ENCODE assay signal across 1 cellular context in the genomic region with DNA sequence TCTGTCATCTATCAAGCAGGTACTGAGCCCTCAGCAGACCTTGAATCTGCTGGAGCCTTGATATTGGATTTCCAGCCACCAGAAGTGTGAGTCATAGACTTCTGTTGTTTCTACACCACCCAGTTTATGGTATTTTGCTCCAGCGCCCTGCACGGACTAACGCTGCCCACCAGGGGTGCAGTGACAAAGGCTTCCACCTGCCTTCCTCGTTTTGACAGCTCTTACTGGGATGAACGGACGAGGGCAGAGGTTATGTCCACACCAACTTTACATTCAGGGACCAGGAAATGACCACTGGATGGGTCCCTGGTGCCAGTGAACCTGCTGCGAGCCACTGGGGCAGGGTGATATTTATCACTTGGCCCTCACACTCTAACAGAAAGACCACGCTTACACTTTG.
TF ChIP-seq lines count a peak whose summit lies in the region.

No MANE protein-coding gene starts in this region.

TF ChIP-seq in HepG2, 621 proteins besides CTCF, POLR2A, EP300 and RAD21 (continued from another document and continues in another):
- TF ChIP-seq, protein P1, sequence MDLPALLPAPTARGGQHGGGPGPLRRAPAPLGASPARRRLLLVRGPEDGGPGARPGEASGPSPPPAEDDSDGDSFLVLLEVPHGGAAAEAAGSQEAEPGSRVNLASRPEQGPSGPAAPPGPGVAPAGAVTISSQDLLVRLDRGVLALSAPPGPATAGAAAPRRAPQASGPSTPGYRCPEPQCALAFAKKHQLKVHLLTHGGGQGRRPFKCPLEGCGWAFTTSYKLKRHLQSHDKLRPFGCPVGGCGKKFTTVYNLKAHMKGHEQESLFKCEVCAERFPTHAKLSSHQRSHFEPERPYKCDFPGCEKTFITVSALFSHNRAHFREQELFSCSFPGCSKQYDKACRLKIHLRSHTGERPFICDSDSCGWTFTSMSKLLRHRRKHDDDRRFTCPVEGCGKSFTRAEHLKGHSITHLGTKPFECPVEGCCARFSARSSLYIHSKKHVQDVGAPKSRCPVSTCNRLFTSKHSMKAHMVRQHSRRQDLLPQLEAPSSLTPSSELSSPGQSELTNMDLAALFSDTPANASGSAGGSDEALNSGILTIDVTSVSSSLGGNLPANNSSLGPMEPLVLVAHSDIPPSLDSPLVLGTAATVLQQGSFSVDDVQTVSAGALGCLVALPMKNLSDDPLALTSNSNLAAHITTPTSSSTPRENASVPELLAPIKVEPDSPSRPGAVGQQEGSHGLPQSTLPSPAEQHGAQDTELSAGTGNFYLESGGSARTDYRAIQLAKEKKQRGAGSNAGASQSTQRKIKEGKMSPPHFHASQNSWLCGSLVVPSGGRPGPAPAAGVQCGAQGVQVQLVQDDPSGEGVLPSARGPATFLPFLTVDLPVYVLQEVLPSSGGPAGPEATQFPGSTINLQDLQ (CRISPR knock-in tag; IDR thresholded peaks at IDR 0.05), result no peak
- TF ChIP-seq, protein P2, sequence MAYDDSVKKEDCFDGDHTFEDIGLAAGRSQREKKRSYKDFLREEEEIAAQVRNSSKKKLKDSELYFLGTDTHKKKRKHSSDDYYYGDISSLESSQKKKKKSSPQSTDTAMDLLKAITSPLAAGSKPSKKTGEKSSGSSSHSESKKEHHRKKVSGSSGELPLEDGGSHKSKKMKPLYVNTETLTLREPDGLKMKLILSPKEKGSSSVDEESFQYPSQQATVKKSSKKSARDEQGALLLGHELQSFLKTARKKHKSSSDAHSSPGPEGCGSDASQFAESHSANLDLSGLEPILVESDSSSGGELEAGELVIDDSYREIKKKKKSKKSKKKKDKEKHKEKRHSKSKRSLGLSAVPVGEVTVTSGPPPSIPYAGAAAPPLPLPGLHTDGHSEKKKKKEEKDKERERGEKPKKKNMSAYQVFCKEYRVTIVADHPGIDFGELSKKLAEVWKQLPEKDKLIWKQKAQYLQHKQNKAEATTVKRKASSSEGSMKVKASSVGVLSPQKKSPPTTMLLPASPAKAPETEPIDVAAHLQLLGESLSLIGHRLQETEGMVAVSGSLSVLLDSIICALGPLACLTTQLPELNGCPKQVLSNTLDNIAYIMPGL (CRISPR knock-in tag; IDR thresholded peaks at IDR 0.05; ENCODE audit: borderline replicate concordance in 1 of 2, low read depth in 1 of 2), result peak; percentile 71 to 85; a peak in 3 of 4 replicates
- TF ChIP-seq ZNF749 (CRISPR knock-in tag; IDR thresholded peaks at IDR 0.05; ENCODE audit: borderline replicate concordance) (no peak), ZNF850 (CRISPR knock-in tag; conservative IDR thresholded peaks at IDR 0.05) (no peak), YEATS2 (CRISPR knock-in tag; IDR thresholded peaks at IDR 0.05; ENCODE audit: borderline replicate concordance) (no peak; the same call in 1 of the 2 replicates), NFATC3 (CRISPR knock-in tag; IDR thresholded peaks at IDR 0.05) (0 out of 2 replicates have a peak, but pooled peaks have one; percentile 29), ZFP1 (CRISPR knock-in tag; IDR thresholded peaks at IDR 0.05) (no peak; the same call in 1 of the 2 replicates), ZNF720 (CRISPR knock-in tag; IDR thresholded peaks at IDR 0.05) (no peak), ZNF251 (CRISPR knock-in tag; IDR thresholded peaks at IDR 0.05) (no peak), ZNF563 (CRISPR knock-in tag; IDR thresholded peaks at IDR 0.05) (no peak), ZNF282 (IDR thresholded peaks at IDR 0.05; ENCODE audit: partially characterized antibody) (no peak), TSC22D2 (CRISPR knock-in tag; IDR thresholded peaks at IDR 0.05; ENCODE audit: borderline replicate concordance) (no peak), ZSCAN9 (CRISPR knock-in tag; IDR thresholded peaks at IDR 0.05; ENCODE audit: borderline replicate concordance) (peak; percentile 89), KLF16 (CRISPR knock-in tag; IDR thresholded peaks at IDR 0.05) (peak in 1 of 2 experiments; percentile 82; a peak in 2 of 4 replicates), ZNF10 (CRISPR knock-in tag; IDR thresholded peaks at IDR 0.05; ENCODE audit: borderline replicate concordance, low read depth) (no peak), KLF11 (CRISPR knock-in tag; IDR thresholded peaks at IDR 0.05) (no peak), ZNF777 (CRISPR knock-in tag; IDR thresholded peaks at IDR 0.05) (0 out of 2 replicates have a peak, but pooled peaks have one; percentile 41), PLRG1 (conservative IDR thresholded peaks at IDR 0.05) (no peak), SOX13 (IDR thresholded peaks at IDR 0.05) (no peak), SOX13 (CRISPR knock-in tag; conservative IDR thresholded peaks at IDR 0.05 in 1 of 2, IDR thresholded peaks at IDR 0.05 in 1 of 2) (peak in 1 of 2 experiments; percentile 80; a peak in 2 of 4 replicates), CREM (IDR thresholded peaks at IDR 0.05) (peak; percentile 37; the same call in 1 of the 2 replicates), CREM (CRISPR knock-in tag; IDR thresholded peaks at IDR 0.05) (no peak)
- TF ChIP-seq, protein P3, sequence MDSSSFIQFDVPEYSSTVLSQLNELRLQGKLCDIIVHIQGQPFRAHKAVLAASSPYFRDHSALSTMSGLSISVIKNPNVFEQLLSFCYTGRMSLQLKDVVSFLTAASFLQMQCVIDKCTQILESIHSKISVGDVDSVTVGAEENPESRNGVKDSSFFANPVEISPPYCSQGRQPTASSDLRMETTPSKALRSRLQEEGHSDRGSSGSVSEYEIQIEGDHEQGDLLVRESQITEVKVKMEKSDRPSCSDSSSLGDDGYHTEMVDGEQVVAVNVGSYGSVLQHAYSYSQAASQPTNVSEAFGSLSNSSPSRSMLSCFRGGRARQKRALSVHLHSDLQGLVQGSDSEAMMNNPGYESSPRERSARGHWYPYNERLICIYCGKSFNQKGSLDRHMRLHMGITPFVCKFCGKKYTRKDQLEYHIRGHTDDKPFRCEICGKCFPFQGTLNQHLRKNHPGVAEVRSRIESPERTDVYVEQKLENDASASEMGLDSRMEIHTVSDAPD (CRISPR knock-in tag; IDR thresholded peaks at IDR 0.05), result no peak
- TF ChIP-seq, protein P4, sequence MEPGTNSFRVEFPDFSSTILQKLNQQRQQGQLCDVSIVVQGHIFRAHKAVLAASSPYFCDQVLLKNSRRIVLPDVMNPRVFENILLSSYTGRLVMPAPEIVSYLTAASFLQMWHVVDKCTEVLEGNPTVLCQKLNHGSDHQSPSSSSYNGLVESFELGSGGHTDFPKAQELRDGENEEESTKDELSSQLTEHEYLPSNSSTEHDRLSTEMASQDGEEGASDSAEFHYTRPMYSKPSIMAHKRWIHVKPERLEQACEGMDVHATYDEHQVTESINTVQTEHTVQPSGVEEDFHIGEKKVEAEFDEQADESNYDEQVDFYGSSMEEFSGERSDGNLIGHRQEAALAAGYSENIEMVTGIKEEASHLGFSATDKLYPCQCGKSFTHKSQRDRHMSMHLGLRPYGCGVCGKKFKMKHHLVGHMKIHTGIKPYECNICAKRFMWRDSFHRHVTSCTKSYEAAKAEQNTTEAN (CRISPR knock-in tag; conservative IDR thresholded peaks at IDR 0.05), result peak; percentile 92
- TF ChIP-seq, protein P5, sequence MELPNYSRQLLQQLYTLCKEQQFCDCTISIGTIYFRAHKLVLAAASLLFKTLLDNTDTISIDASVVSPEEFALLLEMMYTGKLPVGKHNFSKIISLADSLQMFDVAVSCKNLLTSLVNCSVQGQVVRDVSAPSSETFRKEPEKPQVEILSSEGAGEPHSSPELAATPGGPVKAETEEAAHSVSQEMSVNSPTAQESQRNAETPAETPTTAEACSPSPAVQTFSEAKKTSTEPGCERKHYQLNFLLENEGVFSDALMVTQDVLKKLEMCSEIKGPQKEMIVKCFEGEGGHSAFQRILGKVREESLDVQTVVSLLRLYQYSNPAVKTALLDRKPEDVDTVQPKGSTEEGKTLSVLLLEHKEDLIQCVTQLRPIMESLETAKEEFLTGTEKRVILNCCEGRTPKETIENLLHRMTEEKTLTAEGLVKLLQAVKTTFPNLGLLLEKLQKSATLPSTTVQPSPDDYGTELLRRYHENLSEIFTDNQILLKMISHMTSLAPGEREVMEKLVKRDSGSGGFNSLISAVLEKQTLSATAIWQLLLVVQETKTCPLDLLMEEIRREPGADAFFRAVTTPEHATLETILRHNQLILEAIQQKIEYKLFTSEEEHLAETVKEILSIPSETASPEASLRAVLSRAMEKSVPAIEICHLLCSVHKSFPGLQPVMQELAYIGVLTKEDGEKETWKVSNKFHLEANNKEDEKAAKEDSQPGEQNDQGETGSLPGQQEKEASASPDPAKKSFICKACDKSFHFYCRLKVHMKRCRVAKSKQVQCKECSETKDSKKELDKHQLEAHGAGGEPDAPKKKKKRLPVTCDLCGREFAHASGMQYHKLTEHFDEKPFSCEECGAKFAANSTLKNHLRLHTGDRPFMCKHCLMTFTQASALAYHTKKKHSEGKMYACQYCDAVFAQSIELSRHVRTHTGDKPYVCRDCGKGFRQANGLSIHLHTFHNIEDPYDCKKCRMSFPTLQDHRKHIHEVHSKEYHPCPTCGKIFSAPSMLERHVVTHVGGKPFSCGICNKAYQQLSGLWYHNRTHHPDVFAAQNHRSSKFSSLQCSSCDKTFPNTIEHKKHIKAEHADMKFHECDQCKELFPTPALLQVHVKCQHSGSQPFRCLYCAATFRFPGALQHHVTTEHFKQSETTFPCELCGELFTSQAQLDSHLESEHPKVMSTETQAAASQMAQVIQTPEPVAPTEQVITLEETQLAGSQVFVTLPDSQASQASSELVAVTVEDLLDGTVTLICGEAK (IDR thresholded peaks at IDR 0.05), result no peak
- TF ChIP-seq, protein P5 (CRISPR knock-in tag; IDR thresholded peaks at IDR 0.05), result no peak; the same call in 1 of the 2 replicates
- TF ChIP-seq, protein P6, sequence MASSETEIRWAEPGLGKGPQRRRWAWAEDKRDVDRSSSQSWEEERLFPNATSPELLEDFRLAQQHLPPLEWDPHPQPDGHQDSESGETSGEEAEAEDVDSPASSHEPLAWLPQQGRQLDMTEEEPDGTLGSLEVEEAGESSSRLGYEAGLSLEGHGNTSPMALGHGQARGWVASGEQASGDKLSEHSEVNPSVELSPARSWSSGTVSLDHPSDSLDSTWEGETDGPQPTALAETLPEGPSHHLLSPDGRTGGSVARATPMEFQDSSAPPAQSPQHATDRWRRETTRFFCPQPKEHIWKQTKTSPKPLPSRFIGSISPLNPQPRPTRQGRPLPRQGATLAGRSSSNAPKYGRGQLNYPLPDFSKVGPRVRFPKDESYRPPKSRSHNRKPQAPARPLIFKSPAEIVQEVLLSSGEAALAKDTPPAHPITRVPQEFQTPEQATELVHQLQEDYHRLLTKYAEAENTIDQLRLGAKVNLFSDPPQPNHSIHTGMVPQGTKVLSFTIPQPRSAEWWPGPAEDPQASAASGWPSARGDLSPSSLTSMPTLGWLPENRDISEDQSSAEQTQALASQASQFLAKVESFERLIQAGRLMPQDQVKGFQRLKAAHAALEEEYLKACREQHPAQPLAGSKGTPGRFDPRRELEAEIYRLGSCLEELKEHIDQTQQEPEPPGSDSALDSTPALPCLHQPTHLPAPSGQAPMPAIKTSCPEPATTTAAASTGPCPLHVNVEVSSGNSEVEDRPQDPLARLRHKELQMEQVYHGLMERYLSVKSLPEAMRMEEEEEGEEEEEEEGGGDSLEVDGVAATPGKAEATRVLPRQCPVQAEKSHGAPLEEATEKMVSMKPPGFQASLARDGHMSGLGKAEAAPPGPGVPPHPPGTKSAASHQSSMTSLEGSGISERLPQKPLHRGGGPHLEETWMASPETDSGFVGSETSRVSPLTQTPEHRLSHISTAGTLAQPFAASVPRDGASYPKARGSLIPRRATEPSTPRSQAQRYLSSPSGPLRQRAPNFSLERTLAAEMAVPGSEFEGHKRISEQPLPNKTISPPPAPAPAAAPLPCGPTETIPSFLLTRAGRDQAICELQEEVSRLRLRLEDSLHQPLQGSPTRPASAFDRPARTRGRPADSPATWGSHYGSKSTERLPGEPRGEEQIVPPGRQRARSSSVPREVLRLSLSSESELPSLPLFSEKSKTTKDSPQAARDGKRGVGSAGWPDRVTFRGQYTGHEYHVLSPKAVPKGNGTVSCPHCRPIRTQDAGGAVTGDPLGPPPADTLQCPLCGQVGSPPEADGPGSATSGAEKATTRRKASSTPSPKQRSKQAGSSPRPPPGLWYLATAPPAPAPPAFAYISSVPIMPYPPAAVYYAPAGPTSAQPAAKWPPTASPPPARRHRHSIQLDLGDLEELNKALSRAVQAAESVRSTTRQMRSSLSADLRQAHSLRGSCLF (CRISPR knock-in tag; IDR thresholded peaks at IDR 0.05; ENCODE audit: borderline replicate concordance), result no peak; the same call in 1 of the 2 replicates
- TF ChIP-seq, protein P7, sequence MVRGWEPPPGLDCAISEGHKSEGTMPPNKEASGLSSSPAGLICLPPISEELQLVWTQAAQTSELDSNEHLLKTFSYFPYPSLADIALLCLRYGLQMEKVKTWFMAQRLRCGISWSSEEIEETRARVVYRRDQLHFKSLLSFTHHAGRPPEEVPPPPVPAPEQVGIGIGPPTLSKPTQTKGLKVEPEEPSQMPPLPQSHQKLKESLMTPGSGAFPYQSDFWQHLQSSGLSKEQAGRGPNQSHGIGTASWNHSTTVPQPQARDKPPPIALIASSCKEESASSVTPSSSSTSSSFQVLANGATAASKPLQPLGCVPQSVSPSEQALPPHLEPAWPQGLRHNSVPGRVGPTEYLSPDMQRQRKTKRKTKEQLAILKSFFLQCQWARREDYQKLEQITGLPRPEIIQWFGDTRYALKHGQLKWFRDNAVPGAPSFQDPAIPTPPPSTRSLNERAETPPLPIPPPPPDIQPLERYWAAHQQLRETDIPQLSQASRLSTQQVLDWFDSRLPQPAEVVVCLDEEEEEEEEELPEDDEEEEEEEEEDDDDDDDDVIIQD (CRISPR knock-in tag; IDR thresholded peaks at IDR 0.05; ENCODE audit: low read depth), result peak; percentile 80
- TF ChIP-seq, protein P8, sequence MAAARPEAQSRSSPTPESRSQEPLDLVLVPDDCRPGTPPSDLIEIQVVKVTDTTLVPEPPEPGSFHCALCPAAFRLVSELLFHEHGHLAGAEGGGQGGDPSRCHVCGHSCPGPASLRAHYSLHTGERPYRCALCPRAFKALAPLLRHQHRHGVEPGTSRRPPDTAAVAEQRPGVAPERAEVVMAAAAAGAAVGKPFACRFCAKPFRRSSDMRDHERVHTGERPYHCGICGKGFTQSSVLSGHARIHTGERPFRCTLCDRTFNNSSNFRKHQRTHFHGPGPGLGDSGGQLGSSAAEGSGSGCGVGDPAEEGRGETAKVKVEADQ (CRISPR knock-in tag; IDR thresholded peaks at IDR 0.05; ENCODE audit: borderline replicate concordance), result no peak
